ENCODE assay signal across 27 cellular contexts in genomic region chr3:131972091-131972490, GRCh38.
"Had no signal": no experiment of that assay in that cellular context is flagged by ENCODE, and none has a peak within 500 bp of the region (broad histone marks: within the 10 kb centered on the region; RNA-seq: fewer than 3 reads in every experiment).

No MANE protein-coding gene starts in this region.

- H3K36me3 ChIP-seq: esophagus muscularis mucosa, gastrocnemius medialis, ovary, prostate gland, sigmoid colon, stomach, tibial nerve had no signal

- H3K4me1 Mint-ChIP-seq: activated B cell treated with CpG ODN at 0.5 μM for 24 hours; activated CD8-positive, alpha-beta memory T cell treated with anti-CD3 and anti-CD28 coated beads, Interleukin-2, amount 10 ng/mL, durations not matched to agents 7 days and 5 days; central memory CD8-positive, alpha-beta T cell; stimulated activated naive B cell treated with anti-CD40 and anti-IgM and Interleukin-4, amounts not matched to agents 10 μg/mL and 1 μg/mL and 100 μg/mL, for 72 hours had no signal

- H3K4me1 ChIP-seq: esophagus muscularis mucosa, gastrocnemius medialis, prostate gland, sigmoid colon, stomach, tibial nerve had no signal

- H3K27ac ChIP-seq: esophagus muscularis mucosa, gastrocnemius medialis, ovary, prostate gland, sigmoid colon, stomach, tibial nerve had no signal

- H3K4me3 ChIP-seq: esophagus muscularis mucosa, gastrocnemius medialis, ovary, prostate gland, sigmoid colon, smooth muscle cell, stomach, tibial nerve had no signal

- H3K9me3 Mint-ChIP-seq: nephron; T-helper 2 cell treated with Interferon-gamma antibody and Interleukin-4, amounts not matched to agents 5 μg/mL and 100 μg/mL, for 36 hours had no signal

- H3K9me3 ChIP-seq: gastrocnemius medialis, ovary, prostate gland, sigmoid colon, stomach, tibial nerve had no signal

- H3K4me2 ChIP-seq: smooth muscle cell had no signal

- H3K36me3 Mint-ChIP-seq: activated CD8-positive, alpha-beta memory T cell treated with anti-CD3 and anti-CD28 coated beads, Interleukin-2, amount 10 ng/mL, durations not matched to agents 7 days and 5 days; activated naive CD4-positive, alpha-beta T cell treated with anti-CD3 and anti-CD28 coated beads, Interleukin-2, amount 50 U/mL, for 72 hours; stimulated activated naive B cell treated with anti-CD40 and anti-IgM and Interleukin-4, amounts not matched to agents 10 μg/mL and 1 μg/mL and 100 μg/mL, for 72 hours had no signal

- H3K4me3 Mint-ChIP-seq: activated B cell treated with CpG ODN at 0.5 μM for 24 hours; activated CD8-positive, alpha-beta memory T cell treated with anti-CD3 and anti-CD28 coated beads, Interleukin-2, amount 10 ng/mL, durations not matched to agents 7 days and 5 days; activated CD8-positive, alpha-beta T cell treated with anti-CD3 and anti-CD28 coated beads, Interleukin-2, amount 10 ng/mL, durations not matched to agents 7 days and 5 days; central memory CD8-positive, alpha-beta T cell; nephron; stimulated activated naive B cell treated with anti-CD40 and anti-IgM and Interleukin-4, amounts not matched to agents 10 μg/mL and 1 μg/mL and 100 μg/mL, for 72 hours; T-helper 2 cell treated with Interferon-gamma antibody and Interleukin-4, amounts not matched to agents 5 μg/mL and 100 μg/mL, for 36 hours had no signal

- ATAC-seq: activated CD8-positive, alpha-beta memory T cell treated with anti-CD3 and anti-CD28 coated beads, Interleukin-2, amount 10 ng/mL, durations not matched to agents 7 days and 5 days; activated CD8-positive, alpha-beta T cell treated with anti-CD3 and anti-CD28 coated beads, Interleukin-2, amount 10 ng/mL, durations not matched to agents 7 days and 5 days; activated naive CD4-positive, alpha-beta T cell treated with anti-CD3 and anti-CD28 coated beads, Interleukin-2, amount 50 U/mL, for 72 hours; left ventricle myocardium superior; stimulated activated naive B cell treated with anti-CD40 and anti-IgM and Interleukin-4, amounts not matched to agents 10 μg/mL and 1 μg/mL and 100 μg/mL, for 72 hours had no signal

- DNase-seq: activated B cell treated with CpG ODN at 0.5 μM for 24 hours; activated CD8-positive, alpha-beta memory T cell treated with anti-CD3 and anti-CD28 coated beads, Interleukin-2, amount 10 ng/mL, durations not matched to agents 7 days and 5 days; activated CD8-positive, alpha-beta T cell treated with anti-CD3 and anti-CD28 coated beads, Interleukin-2, amount 10 ng/mL, durations not matched to agents 7 days and 5 days; activated naive CD4-positive, alpha-beta T cell; activated T-cell treated with anti-CD3 and anti-CD28 coated beads, Interleukin-2, amount 50 U/mL, for 48 hours; dermis blood vessel endothelial cell; effector CD4-positive, alpha-beta T cell; gastrocnemius medialis; glutamatergic neuron; left cardiac atrium; left ventricle myocardium superior; ovary; retina; sigmoid colon; stimulated activated CD4-positive, alpha-beta T cell treated with anti-CD3 and anti-CD28 coated beads, Interleukin-1b, Interleukin-23, amount 100 ng/mL, for 48 hours; stimulated activated CD4-positive, alpha-beta T cell treated with anti-CD3 and anti-CD28 coated beads, Interleukin-4, amount 100 ng/mL, for 4 hours; stimulated activated naive B cell treated with anti-CD40 and anti-IgM and Interleukin-4, amounts not matched to agents 10 μg/mL and 1 μg/mL and 100 μg/mL, for 72 hours; stomach; T-helper 1 cell had no signal

- H3K27me3 Mint-ChIP-seq: activated B cell treated with CpG ODN at 0.5 μM for 24 hours; activated CD8-positive, alpha-beta memory T cell treated with anti-CD3 and anti-CD28 coated beads, Interleukin-2, amount 10 ng/mL, durations not matched to agents 7 days and 5 days; central memory CD8-positive, alpha-beta T cell; stimulated activated naive B cell treated with anti-CD40 and anti-IgM and Interleukin-4, amounts not matched to agents 10 μg/mL and 1 μg/mL and 100 μg/mL, for 72 hours had no signal

- H3K27ac Mint-ChIP-seq: activated B cell treated with CpG ODN at 0.5 μM for 24 hours; activated CD8-positive, alpha-beta memory T cell treated with anti-CD3 and anti-CD28 coated beads, Interleukin-2, amount 10 ng/mL, durations not matched to agents 7 days and 5 days; activated CD8-positive, alpha-beta T cell treated with anti-CD3 and anti-CD28 coated beads, Interleukin-2, amount 10 ng/mL, durations not matched to agents 7 days and 5 days; activated naive CD4-positive, alpha-beta T cell treated with anti-CD3 and anti-CD28 coated beads, Interleukin-2, amount 50 U/mL, for 72 hours; nephron; stimulated activated naive B cell treated with anti-CD40 and anti-IgM and Interleukin-4, amounts not matched to agents 10 μg/mL and 1 μg/mL and 100 μg/mL, for 72 hours; T-helper 2 cell treated with Interferon-gamma antibody and Interleukin-4, amounts not matched to agents 5 μg/mL and 100 μg/mL, for 36 hours had no signal

- H3K27me3 ChIP-seq: esophagus muscularis mucosa, gastrocnemius medialis, ovary, sigmoid colon, stomach, tibial nerve had no signal
